In the genomic region with DNA sequence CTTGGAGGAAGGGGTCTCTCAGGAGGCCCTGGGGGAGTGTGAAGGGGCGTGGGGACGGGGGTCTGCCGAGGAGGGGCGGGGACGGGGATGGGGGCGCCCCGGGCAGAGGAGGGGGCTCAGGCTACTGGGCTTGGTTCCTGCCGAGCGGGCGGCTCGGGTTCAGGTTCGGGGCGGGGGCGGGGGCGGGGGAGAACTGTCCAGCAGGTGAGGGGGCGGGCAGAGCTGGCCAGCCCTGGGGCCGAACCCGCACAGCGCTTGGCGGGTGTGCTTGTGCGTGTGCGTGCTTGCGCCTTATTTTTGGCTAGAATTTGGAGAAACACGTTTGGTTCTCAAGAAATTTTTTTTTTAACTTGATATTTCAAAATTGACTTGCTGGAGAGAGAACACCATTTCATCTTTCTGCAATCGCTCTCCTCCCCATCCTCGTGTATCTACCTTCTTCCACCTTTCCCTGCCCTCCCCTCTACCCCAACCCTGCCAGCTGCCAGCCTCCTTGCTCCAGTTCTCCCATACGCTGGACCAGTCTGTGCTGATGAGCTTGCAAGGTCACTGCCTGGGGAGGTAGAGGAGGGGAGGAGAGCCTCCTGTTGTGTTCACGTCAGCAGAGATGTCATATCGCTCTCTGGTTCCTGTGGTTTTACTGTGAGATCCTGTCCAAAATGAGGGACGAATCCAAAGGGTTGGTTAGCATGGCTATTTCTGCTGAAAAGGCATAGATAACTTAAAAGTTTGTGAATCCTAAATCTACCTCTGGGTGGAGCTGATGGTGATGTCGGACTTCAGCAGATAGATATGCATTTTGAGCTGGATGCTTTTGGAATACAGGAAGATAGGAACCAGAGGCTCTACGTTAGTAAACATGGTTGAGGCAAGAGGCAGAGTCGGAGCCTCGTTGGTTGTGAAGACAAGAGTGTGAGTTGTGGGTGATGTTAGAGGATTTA, we compare ENCODE assay signal across 8 cellular contexts. TPM values are rescaled to one million over a fixed set of nuclear protein-coding genes. Genes with fewer than 3 reads are reported as not detected.
DNase-seq lines count a peak whose midpoint lies in the region; ATAC-seq and TF ChIP-seq lines count a peak whose summit lies in the region.

No MANE protein-coding gene starts in this region.

- no peak overlapping the region for H3K18ac ChIP-seq in neuronal stem cell (ENCODE audit: low read length)

- WGBS in neuronal stem cell (ENCODE audit: extremely low coverage in 2 of 2, insufficient read length in 2 of 2, insufficient replicate concordance in 1 of 2), 2 donors, result no CpG with 5 or more reads among the region's 34 CpGs

- no peak for ATAC-seq in HG03045 (IDR thresholded peaks at IDR 0.05; ENCODE audit: unreplicated experiment)

- no peak overlapping the region for H4K8ac ChIP-seq in neuronal stem cell (ENCODE audit: low read depth, low read length)

- no peak overlapping the region for H3K23ac ChIP-seq in neuronal stem cell (ENCODE audit: low read depth, low read length, poor library complexity)

- H3K27me3 Mint-ChIP-seq in activated T-helper 1 cell treated with anti-CD3 and anti-CD28 coated beads, Interleukin-12 subunit alpha, Interleukin-12 subunit beta, Interleukin-2, Interleukin-4 antibody, amounts not matched to agents 30 ng/mL and 10 ng/mL and 1 ng/mL, durations not matched to agents 14 hours and 24 hours and 36 hours (ENCODE audit: insufficient read depth), result no peaks in the 10 kb centered on the region

- no peak overlapping the region for H2BK15ac ChIP-seq in neuronal stem cell (ENCODE audit: low read length)

- H3K9me3 Mint-ChIP-seq in activated T-helper 1 cell treated with anti-CD3 and anti-CD28 coated beads, Interleukin-12 subunit alpha, Interleukin-12 subunit beta, Interleukin-2, Interleukin-4 antibody, amounts not matched to agents 30 ng/mL and 10 ng/mL and 1 ng/mL, durations not matched to agents 14 hours and 24 hours and 36 hours, result no peaks in the 10 kb centered on the region

- H3K27ac ChIP-seq in 22Rv1 (peak overlapping the region; percentile 96), neuronal stem cell (replicated peaks; ENCODE audit: low read length) (peak overlapping the region; percentile 98)

- no peak overlapping the region for H2BK120ac ChIP-seq in neuronal stem cell (ENCODE audit: low read depth, low read length)

- no peaks in the 10 kb centered on the region for H3K27me3 ChIP-seq in neuronal stem cell (ENCODE audit: control insufficient read depth in 3 of 3, insufficient read depth in 3 of 3, low read depth in 1 of 3, low read length in 3 of 3)

- H3K4me1 ChIP-seq in neuronal stem cell (ENCODE audit: control insufficient read depth in 2 of 2, insufficient read depth in 1 of 2, low read depth in 1 of 2, low read length in 2 of 2), result peaks cover 19 to 31% of the 10 kb centered on the region in 2 donors

- peaks cover 10% of the 10 kb centered on the region for H3K36me3 Mint-ChIP-seq in activated T-helper 1 cell treated with anti-CD3 and anti-CD28 coated beads, Interleukin-12 subunit alpha, Interleukin-12 subunit beta, Interleukin-2, Interleukin-4 antibody, amounts not matched to agents 30 ng/mL and 10 ng/mL and 1 ng/mL, durations not matched to agents 14 hours and 24 hours and 36 hours (ENCODE audit: low read depth)

- no peak overlapping the region for H3K14ac ChIP-seq in neuronal stem cell (ENCODE audit: low read length)

- H3K27ac Mint-ChIP-seq in activated T-helper 1 cell treated with anti-CD3 and anti-CD28 coated beads, Interleukin-12 subunit alpha, Interleukin-12 subunit beta, Interleukin-2, Interleukin-4 antibody, amounts not matched to agents 30 ng/mL and 10 ng/mL and 1 ng/mL, durations not matched to agents 14 hours and 24 hours and 36 hours, result peak overlapping the region; percentile 89

- H2AK5ac ChIP-seq in neuronal stem cell (ENCODE audit: low read depth, low read length), result no peak overlapping the region

- H3K9me3 ChIP-seq in neuronal stem cell (replicated peaks in 1 of 2; ENCODE audit: control insufficient read depth in 2 of 2, insufficient read depth in 1 of 2, low read depth in 1 of 2, low read length in 2 of 2), result no peaks in the 10 kb centered on the region

- H2BK12ac ChIP-seq in neuronal stem cell (ENCODE audit: low read length), result no peak overlapping the region

- peak overlapping the region; percentile 48 for H2BK5ac ChIP-seq in neuronal stem cell (ENCODE audit: low read length)

- TF ChIP-seq CTCF in 22Rv1 (IDR thresholded peaks at IDR 0.05), result peak; percentile 36
- no peak for TF ChIP-seq CTCF in GM12864 (IDR thresholded peaks at IDR 0.05; ENCODE audit: low read depth, low read length, missing control alignments)
- TF ChIP-seq CTCF in foreskin fibroblast (IDR thresholded peaks at IDR 0.05; ENCODE audit: low read depth, low read length), result no peak

- H3K4ac ChIP-seq in neuronal stem cell (ENCODE audit: low read length), result no peak overlapping the region

- H3K79me1 ChIP-seq in neuronal stem cell (ENCODE audit: low read depth, low read length), result peaks cover 2% of the 10 kb centered on the region

- peaks cover 5 to 19% of the 10 kb centered on the region in 2 donors for H3K36me3 ChIP-seq in neuronal stem cell (replicated peaks in 1 of 2; ENCODE audit: control insufficient read depth in 2 of 2, insufficient read depth in 2 of 2, low read length in 2 of 2)

- H2AFZ ChIP-seq in neuronal stem cell (ENCODE audit: low read length), result peak overlapping the region; percentile 95

- H3K9ac ChIP-seq in neuronal stem cell (ENCODE audit: low read depth, low read length, poor library complexity), result peak overlapping the region; percentile 88

- H3K4me3 ChIP-seq in GM12864 (ENCODE audit: low read depth, low read length) (peak overlapping the region; percentile 64), foreskin fibroblast (ENCODE audit: low read depth in 1 of 2, low read length in 2 of 2) (peak overlapping the region; percentile 49 to 81), neuronal stem cell (ENCODE audit: low read length in 2 of 2) (peak overlapping the region; percentile 61 to 97)

- H3K4me1 Mint-ChIP-seq in activated T-helper 1 cell treated with anti-CD3 and anti-CD28 coated beads, Interleukin-12 subunit alpha, Interleukin-12 subunit beta, Interleukin-2, Interleukin-4 antibody, amounts not matched to agents 30 ng/mL and 10 ng/mL and 1 ng/mL, durations not matched to agents 14 hours and 24 hours and 36 hours (ENCODE audit: low read depth), result peaks cover 43% of the 10 kb centered on the region

- intact Hi-C loops in activated T-helper 1 cell treated with anti-CD3 and anti-CD28 coated beads, Interleukin-12 subunit alpha, Interleukin-12 subunit beta, Interleukin-2, Interleukin-4 antibody, amounts not matched to agents 30 ng/mL and 10 ng/mL and 1 ng/mL, durations not matched to agents 14 hours and 24 hours and 36 hours (cut with micrococcal nuclease), result loop anchor here (1.0 to 5.0 kb wide), 3 partner anchors 32 to 568 kb away; a partner anchor contains a TSS

- peak overlapping the region; percentile 59 for H3K4me2 ChIP-seq in neuronal stem cell (ENCODE audit: insufficient read depth, low read length, poor library complexity, severe bottlenecking)

- H3K4me3 Mint-ChIP-seq in activated T-helper 1 cell treated with anti-CD3 and anti-CD28 coated beads, Interleukin-12 subunit alpha, Interleukin-12 subunit beta, Interleukin-2, Interleukin-4 antibody, amounts not matched to agents 30 ng/mL and 10 ng/mL and 1 ng/mL, durations not matched to agents 14 hours and 24 hours and 36 hours, result peak overlapping the region; percentile 87

- no peak for DNase-seq in GM12864 (ENCODE audit: low read depth)
- peak; percentile 23 for DNase-seq in NCI-H748 treated with DMSO at 0.1 percent for 48 hours (lab: John Stamatoyannopoulos, UW)
- DNase-seq in activated T-helper 1 cell treated with anti-CD3 and anti-CD28 coated beads, Interleukin-12 subunit alpha, Interleukin-12 subunit beta, Interleukin-2, Interleukin-4 antibody, amounts not matched to agents 30 ng/mL and 10 ng/mL and 1 ng/mL, durations not matched to agents 14 hours and 24 hours and 36 hours (ENCODE audit: low spot score), result peak; percentile 19
- peak; percentile 41 to 64 for DNase-seq in foreskin fibroblast
- DNase-seq in neuronal stem cell (ENCODE audit: low spot score), result no peak
- DNase-seq in NCI-H1048 (lab: John Stamatoyannopoulos, UW), result no peak

- no peak overlapping the region for H4K91ac ChIP-seq in neuronal stem cell (ENCODE audit: low read depth, low read length, poor library complexity)

RNA-seq across cellular contexts. Expression of a gene that starts 0.7 kb away (rescaled TPM):
- total RNA-seq in activated T-helper 1 cell treated with anti-CD3 and anti-CD28 coated beads, Interleukin-12 subunit alpha, Interleukin-12 subunit beta, Interleukin-2, Interleukin-4 antibody, amounts not matched to agents 30 ng/mL and 10 ng/mL and 1 ng/mL, durations not matched to agents 14 hours and 24 hours and 36 hours, result 75.9 and 85.2 TPM in 2 replicates
- polyA plus RNA-seq in neuronal stem cell (2013, experiment 1 of 2), result 21.0 TPM
- 16.1 TPM for polyA plus RNA-seq in neuronal stem cell (2013, experiment 2 of 2)

RNA-seq across cellular contexts. Expression of a gene that starts 12.8 kb away (rescaled TPM):
- 8.5 and 9.9 TPM in 2 replicates for total RNA-seq in activated T-helper 1 cell treated with anti-CD3 and anti-CD28 coated beads, Interleukin-12 subunit alpha, Interleukin-12 subunit beta, Interleukin-2, Interleukin-4 antibody, amounts not matched to agents 30 ng/mL and 10 ng/mL and 1 ng/mL, durations not matched to agents 14 hours and 24 hours and 36 hours
- 13.8 TPM for polyA plus RNA-seq in neuronal stem cell (2013, experiment 1 of 2)
- 13.5 TPM for polyA plus RNA-seq in neuronal stem cell (2013, experiment 2 of 2)

RNA-seq across cellular contexts. Expression of a gene that starts 22.0 kb away (rescaled TPM):
- 31.8 and 33.8 TPM in 2 replicates for total RNA-seq in activated T-helper 1 cell treated with anti-CD3 and anti-CD28 coated beads, Interleukin-12 subunit alpha, Interleukin-12 subunit beta, Interleukin-2, Interleukin-4 antibody, amounts not matched to agents 30 ng/mL and 10 ng/mL and 1 ng/mL, durations not matched to agents 14 hours and 24 hours and 36 hours
- 14.9 TPM for polyA plus RNA-seq in neuronal stem cell (2013, experiment 1 of 2)
- 16.5 TPM for polyA plus RNA-seq in neuronal stem cell (2013, experiment 2 of 2)

RNA-seq across cellular contexts. Expression of a gene that starts 55.8 kb away (rescaled TPM):
- total RNA-seq in activated T-helper 1 cell treated with anti-CD3 and anti-CD28 coated beads, Interleukin-12 subunit alpha, Interleukin-12 subunit beta, Interleukin-2, Interleukin-4 antibody, amounts not matched to agents 30 ng/mL and 10 ng/mL and 1 ng/mL, durations not matched to agents 14 hours and 24 hours and 36 hours, result 134 and 142 TPM in 2 replicates
- polyA plus RNA-seq in neuronal stem cell (2013, experiment 1 of 2), result 96.5 TPM
- 91.1 TPM for polyA plus RNA-seq in neuronal stem cell (2013, experiment 2 of 2)

Comparison
In these comparisons a context has a peak if more than half of its experiments do, and no peak if none do; other contexts are left out.
1. DNase-seq: peak in NCI-H748 treated with DMSO at 0.1 percent for 48 hours (single experiment), activated T-helper 1 cell treated with anti-CD3 and anti-CD28 coated beads, Interleukin-12 subunit alpha, Interleukin-12 subunit beta, Interleukin-2, Interleukin-4 antibody, amounts not matched to agents 30 ng/mL and 10 ng/mL and 1 ng/mL, durations not matched to agents 14 hours and 24 hours and 36 hours (single experiment) and foreskin fibroblast (2 of 2); none in GM12864 (single experiment), neuronal stem cell (single experiment) and NCI-H1048 (single experiment).
2. Peak in every context shown above with its lines, with median percentiles within 50 percentile points of each other: H3K4me3 ChIP-seq.